In genomic region chr12:50246159-50246865, GRCh38 we compare ENCODE assay signal across 10 cellular contexts. TPM values are rescaled to one million over a fixed set of nuclear protein-coding genes. Genes with fewer than 3 reads are reported as not detected.
DNase-seq lines count a peak whose midpoint lies in the region; ATAC-seq and TF ChIP-seq lines count a peak whose summit lies in the region.
"Had no signal": no experiment of that assay in that cellular context is flagged by ENCODE, and none has a peak within 500 bp of the region (broad histone marks: within the 10 kb centered on the region; RNA-seq: fewer than 3 reads in every experiment).

No MANE protein-coding gene starts in this region.

- H3K4me1 Mint-ChIP-seq in natural killer cell treated with Interleukin-12 subunit alpha and Interleukin-12 subunit beta and Interleukin-15 and Interleukin-18, amount 100 ng/mL, for 72 hours (ENCODE audit: low read depth in 2 of 2) = peaks cover 10 to 29% of the 10 kb centered on the region in 2 donors
- no peaks in the 10 kb centered on the region for H3K4me1 Mint-ChIP-seq in natural killer cell
- peaks cover 19% of the 10 kb centered on the region for H3K4me1 Mint-ChIP-seq in brain
- H3K4me1 Mint-ChIP-seq in CD4-positive, alpha-beta T cell (ENCODE audit: low read depth) = no peaks in the 10 kb centered on the region
- H3K4me1 Mint-ChIP-seq: activated B cell treated with CpG ODN at 0.5 μM for 24 hours had no signal

- no peaks in the 10 kb centered on the region for H3K9me3 Mint-ChIP-seq in natural killer cell treated with Interleukin-12 subunit alpha and Interleukin-12 subunit beta and Interleukin-15 and Interleukin-18, amount 100 ng/mL, for 72 hours
- H3K9me3 Mint-ChIP-seq in natural killer cell (no peaks in the 10 kb centered on the region), brain (no peaks in the 10 kb centered on the region)
- no peaks in the 10 kb centered on the region for H3K9me3 Mint-ChIP-seq in CD4-positive, alpha-beta T cell
- H3K9me3 Mint-ChIP-seq: activated B cell treated with CpG ODN at 0.5 μM for 24 hours had no signal

- no peak overlapping the region for H3K27ac ChIP-seq in CD4-positive, alpha-beta T cell (ENCODE audit: low read depth, low read length)

- no peak for TF ChIP-seq CTCF in natural killer cell (IDR thresholded peaks at IDR 0.05)
- no peak for TF ChIP-seq CTCF in brain (conservative IDR thresholded peaks at IDR 0.05)
- TF ChIP-seq CTCF in CD4-positive, alpha-beta T cell (IDR thresholded peaks at IDR 0.05) = no peak

- H3K36me3 Mint-ChIP-seq in natural killer cell treated with Interleukin-12 subunit alpha and Interleukin-12 subunit beta and Interleukin-15 and Interleukin-18, amount 100 ng/mL, for 72 hours = peaks cover 16% of the 10 kb centered on the region
- no peaks in the 10 kb centered on the region for H3K36me3 Mint-ChIP-seq in natural killer cell
- peaks cover 25% of the 10 kb centered on the region for H3K36me3 Mint-ChIP-seq in brain
- peaks cover 21% of the 10 kb centered on the region for H3K36me3 Mint-ChIP-seq in CD4-positive, alpha-beta T cell (ENCODE audit: low read depth)

- CTCF ChIA-PET in CD4-positive, alpha-beta T cell (lab: Charles Lee) = interaction anchor here (0.6 kb wide), 1 partner anchor 221 kb away, joined by 4 read pairs; the partner anchor contains the start of gene RACGAP1

- H3K27me3 ChIP-seq in CD4-positive, alpha-beta T cell (ENCODE audit: control insufficient read depth, insufficient read depth, low read length) = no peaks in the 10 kb centered on the region

- no peak for ATAC-seq in natural killer cell treated with Interleukin-12 subunit alpha and Interleukin-12 subunit beta and Interleukin-15 and Interleukin-18, amount 100 ng/mL, for 72 hours
- ATAC-seq in natural killer cell = no peak
- ATAC-seq in GM18861 (IDR thresholded peaks at IDR 0.05; ENCODE audit: unreplicated experiment) = no peak
- no peak for ATAC-seq in HG02759 (IDR thresholded peaks at IDR 0.05; ENCODE audit: unreplicated experiment)
- no peak for ATAC-seq in GM21526 (IDR thresholded peaks at IDR 0.05; ENCODE audit: low FRiP score, unreplicated experiment)
- ATAC-seq in CD4-positive, alpha-beta T cell (ENCODE audit: poor library complexity) = no peak

- H3K9me3 ChIP-seq in CD4-positive, alpha-beta T cell (ENCODE audit: control insufficient read depth, low read length) = no peaks in the 10 kb centered on the region
- H3K9me3 ChIP-seq: mucosa of descending colon had no signal

- H3K27ac Mint-ChIP-seq in natural killer cell treated with Interleukin-12 subunit alpha and Interleukin-12 subunit beta and Interleukin-15 and Interleukin-18, amount 100 ng/mL, for 72 hours = peak overlapping the region; percentile 52 to 75
- H3K27ac Mint-ChIP-seq in natural killer cell = no peak overlapping the region
- H3K27ac Mint-ChIP-seq in brain = peak overlapping the region in 3 of 5 experiments; percentile 12 to 69 (median 21)
- H3K27ac Mint-ChIP-seq in CD4-positive, alpha-beta T cell = no peak overlapping the region
- H3K27ac Mint-ChIP-seq: activated B cell treated with CpG ODN at 0.5 μM for 24 hours had no signal

- H3K27me3 Mint-ChIP-seq in natural killer cell treated with Interleukin-12 subunit alpha and Interleukin-12 subunit beta and Interleukin-15 and Interleukin-18, amount 100 ng/mL, for 72 hours = no peaks in the 10 kb centered on the region
- H3K27me3 Mint-ChIP-seq in natural killer cell (ENCODE audit: low read depth in 2 of 2) (no peaks in the 10 kb centered on the region), brain (no peaks in the 10 kb centered on the region)
- no peaks in the 10 kb centered on the region for H3K27me3 Mint-ChIP-seq in CD4-positive, alpha-beta T cell

- peak overlapping the region; percentile 68 for H3K4me3 Mint-ChIP-seq in natural killer cell treated with Interleukin-12 subunit alpha and Interleukin-12 subunit beta and Interleukin-15 and Interleukin-18, amount 100 ng/mL, for 72 hours
- H3K4me3 Mint-ChIP-seq in natural killer cell = no peak overlapping the region
- no peak overlapping the region for H3K4me3 Mint-ChIP-seq in brain
- no peak overlapping the region for H3K4me3 Mint-ChIP-seq in CD4-positive, alpha-beta T cell
- H3K4me3 Mint-ChIP-seq: activated B cell treated with CpG ODN at 0.5 μM for 24 hours had no signal

- POLR2A ChIA-PET in CD4-positive, alpha-beta T cell (lab: Charles Lee) = no interaction called here

- DNase-seq in natural killer cell treated with Interleukin-12 subunit alpha and Interleukin-12 subunit beta and Interleukin-15 and Interleukin-18, amount 100 ng/mL, for 72 hours (ENCODE audit: low spot score) = no peak
- DNase-seq in natural killer cell (no peak), myocyte (ENCODE audit: low read depth) (peak; percentile 31)
- DNase-seq in CD4-positive, alpha-beta T cell = no peak
- DNase-seq: activated B cell treated with CpG ODN at 0.5 μM for 24 hours had no signal

- intact Hi-C loops in natural killer cell (cut with micrococcal nuclease) = no loop called here
- intact Hi-C loops in CD4-positive, alpha-beta T cell (cut with DNase I, micrococcal nuclease) = no loop called here

RNA-seq across cellular contexts. Expression of gene LIMA1, which starts 37.0 kb away (rescaled TPM):
- total RNA-seq in natural killer cell treated with Interleukin-12 subunit alpha and Interleukin-12 subunit beta and Interleukin-15 and Interleukin-18, amount 100 ng/mL, for 72 hours = 10 to 100 TPM; 15.3 to 41.3 TPM
- total RNA-seq in natural killer cell (10 to 100 TPM; 12.0 to 16.2 (median 13.7) TPM), myocyte (137 and 205 TPM in 2 replicates)
- polyA plus RNA-seq in brain (ENCODE audit: insufficient read depth, low read depth, low replicate concordance) = 12.5 TPM
- 112 TPM for polyA plus RNA-seq in myocyte (2012)
- 1 to 10 TPM; 4.6 to 5.1 TPM for total RNA-seq in CD4-positive, alpha-beta T cell

Comparison
In these comparisons a context has a peak if more than half of its experiments do, and no peak if none do; other contexts are left out.
1. H3K27ac Mint-ChIP-seq: peak in natural killer cell treated with Interleukin-12 subunit alpha and Interleukin-12 subunit beta and Interleukin-15 and Interleukin-18, amount 100 ng/mL, for 72 hours (2 of 2) and brain (3 of 5); none in natural killer cell (0 of 2) and CD4-positive, alpha-beta T cell (single experiment).